In genomic region chr2:144215207-144215606, GRCh38 we compare ENCODE assay signal across 15 cellular contexts.
A peak's percentile ranks its signal among the peaks of the same experiment; 100 is the strongest.
DNase-seq lines count a peak whose midpoint lies in the region; ATAC-seq and TF ChIP-seq lines count a peak whose summit lies in the region.
"Had no signal": no experiment of that assay in that cellular context is flagged by ENCODE, and none has a peak within 500 bp of the region (broad histone marks: within the 10 kb centered on the region; RNA-seq: fewer than 3 reads in every experiment).

No MANE protein-coding gene starts in this region.

- peaks cover 61% of the 10 kb centered on the region for H3K4me1 Mint-ChIP-seq in activated T-cell treated with anti-CD3 and anti-CD28 coated beads, Interleukin-2, amount 50 U/mL, for 24 hours (ENCODE audit: low read depth)
- H3K4me1 Mint-ChIP-seq in activated naive CD8-positive, alpha-beta T cell treated with anti-CD3 and anti-CD28 coated beads for 36 hours, result peaks cover 48% of the 10 kb centered on the region
- peaks cover 24 to 36% of the 10 kb centered on the region in 2 donors for H3K4me1 Mint-ChIP-seq in natural killer cell
- no peaks in the 10 kb centered on the region for H3K4me1 Mint-ChIP-seq in Caco-2 (ENCODE audit: low read depth, unreplicated experiment)

- no peaks in the 10 kb centered on the region for H3K9me3 Mint-ChIP-seq in activated T-cell treated with anti-CD3 and anti-CD28 coated beads, Interleukin-2, amount 50 U/mL, for 24 hours
- H3K9me3 Mint-ChIP-seq in activated naive CD8-positive, alpha-beta T cell treated with anti-CD3 and anti-CD28 coated beads for 36 hours, result no peaks in the 10 kb centered on the region
- H3K9me3 Mint-ChIP-seq in natural killer cell (no peaks in the 10 kb centered on the region), Caco-2 (ENCODE audit: unreplicated experiment) (no peaks in the 10 kb centered on the region)
- H3K9me3 Mint-ChIP-seq: CD8-positive, alpha-beta memory T cell; IgD-negative memory B cell had no signal

- no TSS peak for BruUV-seq in Caco-2 (replicated peaks; lab: Mats Ljungman, UMichigan)

- TF ChIP-seq CTCF in Loucy (conservative IDR thresholded peaks at IDR 0.05; ENCODE audit: low read length) (no peak), natural killer cell (IDR thresholded peaks at IDR 0.05) (no peak), Caco-2 (IDR thresholded peaks at IDR 0.05; ENCODE audit: insufficient read depth in 1 of 2, low read depth in 1 of 2, low read length in 1 of 2, severe bottlenecking in 1 of 2, unreplicated experiment in 1 of 2) (no peak)

- no peak overlapping the region for H3K4me3 Mint-ChIP-seq in activated T-cell treated with anti-CD3 and anti-CD28 coated beads, Interleukin-2, amount 50 U/mL, for 24 hours
- H3K4me3 Mint-ChIP-seq in activated naive CD8-positive, alpha-beta T cell treated with anti-CD3 and anti-CD28 coated beads for 36 hours, result no peak overlapping the region
- H3K4me3 Mint-ChIP-seq in natural killer cell, result no peak overlapping the region
- no peak overlapping the region for H3K4me3 Mint-ChIP-seq in Caco-2 (ENCODE audit: unreplicated experiment)
- H3K4me3 Mint-ChIP-seq: B cell had no signal

- intact Hi-C loops in natural killer cell (cut with micrococcal nuclease), result loop anchor here (10.0 kb wide), 1 partner anchor 110 kb away; no protein-coding TSS in a partner anchor
- intact Hi-C loops in Caco-2 (cut with micrococcal nuclease; ENCODE audit: unreplicated experiment), result no loop called here

- H3K36me3 ChIP-seq in Loucy (ENCODE audit: insufficient read depth, low read length) (no peaks in the 10 kb centered on the region), Caco-2 (ENCODE audit: control insufficient read depth, insufficient read depth, low read length) (no peaks in the 10 kb centered on the region)

- H3K27me3 ChIP-seq in Loucy (ENCODE audit: insufficient read depth, low read length, poor library complexity, severe bottlenecking) (no peaks in the 10 kb centered on the region), Caco-2 (replicated peaks; ENCODE audit: control insufficient read depth, insufficient read depth, low read length) (no peaks in the 10 kb centered on the region)
- H3K27me3 ChIP-seq: BLaER1 treated with 17β-estradiol and CSF1 and Interleukin-3, amounts not matched to agents 10 nM and 100 nM had no signal

- no peaks in the 10 kb centered on the region for H3K27me3 Mint-ChIP-seq in activated T-cell treated with anti-CD3 and anti-CD28 coated beads, Interleukin-2, amount 50 U/mL, for 24 hours
- no peaks in the 10 kb centered on the region for H3K27me3 Mint-ChIP-seq in activated naive CD8-positive, alpha-beta T cell treated with anti-CD3 and anti-CD28 coated beads for 36 hours
- H3K27me3 Mint-ChIP-seq in natural killer cell (ENCODE audit: low read depth in 2 of 2), result no peaks in the 10 kb centered on the region
- H3K27me3 Mint-ChIP-seq in Caco-2 (ENCODE audit: insufficient read depth, unreplicated experiment), result no peaks in the 10 kb centered on the region
- H3K27me3 Mint-ChIP-seq: B cell; CD8-positive, alpha-beta memory T cell; IgD-negative memory B cell had no signal

- H3K9me2 ChIP-seq in Loucy (replicated peaks; ENCODE audit: low read depth, low read length), result no peaks in the 10 kb centered on the region

- ATAC-seq in natural killer cell, result no peak

- H4K20me1 ChIP-seq in Loucy (ENCODE audit: insufficient read depth, low read length, poor library complexity, severe bottlenecking), result no peaks in the 10 kb centered on the region
- H4K20me1 ChIP-seq: BLaER1 treated with 17β-estradiol and CSF1 and Interleukin-3, amounts not matched to agents 10 nM and 100 nM had no signal

- no peaks in the 10 kb centered on the region for H3K79me2 ChIP-seq in Loucy (ENCODE audit: insufficient read depth, low read length)

- no peak for DNase-seq in activated T-cell treated with anti-CD3 and anti-CD28 coated beads, Interleukin-2, amount 50 U/mL, for 24 hours
- no peak for DNase-seq in activated T-cell treated with anti-CD3 and anti-CD28 coated beads, Interleukin-2, amount 50 U/mL, for 48 hours
- no peak for DNase-seq in activated naive CD8-positive, alpha-beta T cell treated with anti-CD3 and anti-CD28 coated beads for 36 hours
- DNase-seq in GM19238 (ENCODE audit: insufficient read length, low spot score) (no peak), natural killer cell (no peak), Caco-2 (no peak)
- DNase-seq: 8988T; CD8-positive, alpha-beta memory T cell; COR-L47; GM23248; HCEC 1CT had no signal

- CTCF ChIA-PET in Caco-2 (lab: Charles Lee), result no interaction called here

- no peak overlapping the region for H3K9ac ChIP-seq in Loucy (ENCODE audit: low read depth, low read length, poor library complexity, severe bottlenecking)
- H3K9ac ChIP-seq: BLaER1 treated with 17β-estradiol and CSF1 and Interleukin-3, amounts not matched to agents 10 nM and 100 nM; GM23248 had no signal

- no peak overlapping the region for H3K4me3 ChIP-seq in Loucy (ENCODE audit: low read length, poor library complexity, severe bottlenecking)
- H3K4me3 ChIP-seq in Caco-2 (ENCODE audit: low read depth, low read length), result no peak overlapping the region
- H3K4me3 ChIP-seq: BLaER1 treated with 17β-estradiol and CSF1 and Interleukin-3, amounts not matched to agents 10 nM and 100 nM; GM23248 had no signal

- POLR2A ChIA-PET in Caco-2 (lab: Charles Lee), result no interaction called here

- H3K36me3 Mint-ChIP-seq in activated T-cell treated with anti-CD3 and anti-CD28 coated beads, Interleukin-2, amount 50 U/mL, for 24 hours (ENCODE audit: low read depth), result peaks cover 10% of the 10 kb centered on the region
- peaks cover 12% of the 10 kb centered on the region for H3K36me3 Mint-ChIP-seq in activated naive CD8-positive, alpha-beta T cell treated with anti-CD3 and anti-CD28 coated beads for 36 hours
- no peaks in the 10 kb centered on the region for H3K36me3 Mint-ChIP-seq in natural killer cell
- H3K36me3 Mint-ChIP-seq in Caco-2 (ENCODE audit: insufficient read depth, unreplicated experiment), result no peaks in the 10 kb centered on the region

- no peaks in the 10 kb centered on the region for H3K9me3 ChIP-seq in Loucy (ENCODE audit: insufficient read depth, low read depth, low read length)
- H3K9me3 ChIP-seq in Caco-2, result no peaks in the 10 kb centered on the region
- H3K9me3 ChIP-seq: BLaER1 treated with 17β-estradiol and CSF1 and Interleukin-3, amounts not matched to agents 10 nM and 100 nM had no signal

- peak overlapping the region; percentile 63 for H3K4me2 ChIP-seq in Loucy (ENCODE audit: low read depth, low read length, poor library complexity, severe bottlenecking)

- H3F3A ChIP-seq in Loucy (ENCODE audit: low read depth), result no peaks in the 10 kb centered on the region

- H3K4me1 ChIP-seq in Loucy (ENCODE audit: insufficient read depth, low read length, poor library complexity, severe bottlenecking), result peaks cover 50% of the 10 kb centered on the region
- H3K4me1 ChIP-seq in Caco-2, result no peaks in the 10 kb centered on the region

- peak overlapping the region; percentile 61 for H3K27ac Mint-ChIP-seq in activated T-cell treated with anti-CD3 and anti-CD28 coated beads, Interleukin-2, amount 50 U/mL, for 24 hours
- peak overlapping the region; percentile 72 for H3K27ac Mint-ChIP-seq in activated naive CD8-positive, alpha-beta T cell treated with anti-CD3 and anti-CD28 coated beads for 36 hours
- H3K27ac Mint-ChIP-seq in natural killer cell (no peak overlapping the region), Caco-2 (ENCODE audit: unreplicated experiment) (no peak overlapping the region)
- H3K27ac Mint-ChIP-seq: IgD-negative memory B cell had no signal

- no peak overlapping the region for H2AFZ ChIP-seq in Loucy (ENCODE audit: low read length)

Comparison
In these comparisons a context has a peak if more than half of its experiments do, and no peak if none do; other contexts are left out.
1. H3K27ac Mint-ChIP-seq: peak in activated T-cell treated with anti-CD3 and anti-CD28 coated beads, Interleukin-2, amount 50 U/mL, for 24 hours (single experiment) and activated naive CD8-positive, alpha-beta T cell treated with anti-CD3 and anti-CD28 coated beads for 36 hours (single experiment); none in natural killer cell (0 of 2) and Caco-2 (single experiment).